1 cellular context compared by ENCODE assay signal in the genomic region with DNA sequence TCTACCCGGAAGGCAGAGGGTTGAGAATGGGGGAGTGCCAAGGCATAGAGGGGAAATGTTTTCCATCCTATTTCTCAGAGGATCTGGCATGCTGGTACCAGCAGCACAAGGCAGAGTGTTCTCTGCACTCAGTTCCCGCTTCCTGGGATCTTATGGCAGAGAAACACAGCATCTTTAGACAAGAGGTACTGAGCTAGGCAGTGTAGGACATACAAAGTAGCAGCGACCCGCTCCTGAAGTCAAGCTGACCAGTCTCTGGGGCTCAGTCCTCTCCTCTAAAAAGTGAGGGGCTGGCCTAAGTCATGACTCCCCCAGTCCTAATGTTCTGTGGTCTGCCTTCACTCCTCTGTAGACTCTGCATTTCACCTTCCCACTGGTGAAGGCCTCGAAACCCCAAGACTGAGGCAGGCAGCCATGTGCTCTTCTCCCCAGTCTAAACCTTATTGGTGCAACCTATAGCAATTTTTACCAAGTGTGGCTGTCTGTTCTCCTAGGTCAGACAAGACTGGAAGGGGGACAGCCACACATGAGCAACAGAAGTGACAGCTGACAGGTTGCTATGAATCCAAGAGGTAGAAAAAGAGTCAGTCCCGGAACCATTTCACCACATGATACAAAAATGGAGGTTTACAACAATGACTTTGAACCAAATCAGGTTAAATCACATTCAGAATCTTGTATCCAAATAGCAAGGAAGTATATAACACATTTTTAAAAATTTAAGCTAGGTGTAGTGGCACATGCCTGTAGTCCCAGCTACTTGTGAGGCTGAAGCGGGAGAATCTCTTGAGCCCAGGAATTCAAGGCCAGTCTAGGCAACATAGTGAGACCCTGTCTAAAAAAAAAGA.
TF ChIP-seq lines count a peak whose summit lies in the region.

No MANE protein-coding gene starts in this region.

TF ChIP-seq in SK-N-SH, 30 proteins besides CTCF, POLR2A, EP300 and RAD21 (continued from another document):
- TF ChIP-seq, protein P1, sequence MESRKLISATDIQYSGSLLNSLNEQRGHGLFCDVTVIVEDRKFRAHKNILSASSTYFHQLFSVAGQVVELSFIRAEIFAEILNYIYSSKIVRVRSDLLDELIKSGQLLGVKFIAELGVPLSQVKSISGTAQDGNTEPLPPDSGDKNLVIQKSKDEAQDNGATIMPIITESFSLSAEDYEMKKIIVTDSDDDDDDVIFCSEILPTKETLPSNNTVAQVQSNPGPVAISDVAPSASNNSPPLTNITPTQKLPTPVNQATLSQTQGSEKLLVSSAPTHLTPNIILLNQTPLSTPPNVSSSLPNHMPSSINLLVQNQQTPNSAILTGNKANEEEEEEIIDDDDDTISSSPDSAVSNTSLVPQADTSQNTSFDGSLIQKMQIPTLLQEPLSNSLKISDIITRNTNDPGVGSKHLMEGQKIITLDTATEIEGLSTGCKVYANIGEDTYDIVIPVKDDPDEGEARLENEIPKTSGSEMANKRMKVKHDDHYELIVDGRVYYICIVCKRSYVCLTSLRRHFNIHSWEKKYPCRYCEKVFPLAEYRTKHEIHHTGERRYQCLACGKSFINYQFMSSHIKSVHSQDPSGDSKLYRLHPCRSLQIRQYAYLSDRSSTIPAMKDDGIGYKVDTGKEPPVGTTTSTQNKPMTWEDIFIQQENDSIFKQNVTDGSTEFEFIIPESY (IDR thresholded peaks at IDR 0.05; ENCODE audit: borderline replicate concordance, low read depth): no peak
- no peak for TF ChIP-seq ELF1 (IDR thresholded peaks at IDR 0.05)
TF ChIP-seq in SK-N-SH: peak in this region for 0.
